Comparison of ENCODE assay signal across 20 cellular contexts in genomic region chrX:14941301-14941700, GRCh38.
DNase-seq lines count a peak whose midpoint lies in the region; ATAC-seq, FAIRE-seq and TF ChIP-seq lines count a peak whose summit lies in the region.
"Had no signal": no experiment of that assay in that cellular context is flagged by ENCODE, and none has a peak within 500 bp of the region (broad histone marks: within the 10 kb centered on the region; RNA-seq: fewer than 3 reads in every experiment).

No MANE protein-coding gene starts in this region.

- TF ChIP-seq POLR2A in GM12892 (IDR thresholded peaks at IDR 0.05; ENCODE audit: low read depth, low read length) = no peak

- no peak overlapping the region for H2BK15ac ChIP-seq in neuronal stem cell (ENCODE audit: low read length)

- no peak overlapping the region for H2AK5ac ChIP-seq in neuronal stem cell (ENCODE audit: low read depth, low read length)

- no peaks in the 10 kb centered on the region for H3F3A ChIP-seq in neural progenitor cell (ENCODE audit: low read depth)

- H3K18ac ChIP-seq in neuronal stem cell (ENCODE audit: low read length) = no peak overlapping the region

- H3K23ac ChIP-seq in neuronal stem cell (ENCODE audit: low read depth, low read length, poor library complexity) = no peak overlapping the region

- no peak for FAIRE-seq in GM12892 (lab: Jason Lieb, UNC)
- FAIRE-seq: GM12878, GM18507, H54 had no signal

- H3K9ac ChIP-seq in neuronal stem cell (ENCODE audit: low read depth, low read length, poor library complexity) (no peak overlapping the region), neural progenitor cell (no peak overlapping the region)

- H3K4me1 Mint-ChIP-seq in neural progenitor cell = peaks cover 2% of the 10 kb centered on the region
- H3K4me1 Mint-ChIP-seq: CD4-positive, alpha-beta memory T cell had no signal

- no peak overlapping the region for H4K8ac ChIP-seq in neuronal stem cell (ENCODE audit: low read depth, low read length)

- no peak overlapping the region for H2BK120ac ChIP-seq in neuronal stem cell (ENCODE audit: low read depth, low read length)

- WGBS in neuronal stem cell (ENCODE audit: extremely low coverage in 2 of 2, insufficient read length in 2 of 2, insufficient replicate concordance in 1 of 2), 2 donors = no CpG with 5 or more reads among the region's 3 CpGs

- H3K79me2 ChIP-seq in neural progenitor cell (ENCODE audit: low read depth) = no peaks in the 10 kb centered on the region

- peaks cover 5% of the 10 kb centered on the region for H3K9me3 Mint-ChIP-seq in neural progenitor cell
- H3K9me3 Mint-ChIP-seq: CD4-positive, alpha-beta memory T cell; HFFc6 had no signal

- no peaks in the 10 kb centered on the region for H3K4me1 ChIP-seq in neuronal stem cell (ENCODE audit: control insufficient read depth in 2 of 2, insufficient read depth in 1 of 2, low read depth in 1 of 2, low read length in 2 of 2)
- no peaks in the 10 kb centered on the region for H3K4me1 ChIP-seq in neural progenitor cell
- H3K4me1 ChIP-seq: Caco-2, HAP-1 had no signal

- H3K79me1 ChIP-seq in neuronal stem cell (ENCODE audit: low read depth, low read length) = no peaks in the 10 kb centered on the region

- no peaks in the 10 kb centered on the region for H4K20me1 ChIP-seq in neural progenitor cell (ENCODE audit: low read depth)

- ATAC-seq in HG03175 (IDR thresholded peaks at IDR 0.05; ENCODE audit: unreplicated experiment) = no peak
- ATAC-seq: GM12878 had no signal

- DNase-seq in RPMI7951 (ENCODE audit: low read depth) (peak; percentile 39), dermis blood vessel endothelial cell (peak; percentile 30), neuronal stem cell (ENCODE audit: low spot score) (no peak), neural progenitor cell (ENCODE audit: low spot score) (no peak), GM12892 (ENCODE audit: insufficient read length) (no peak), DMS53 (lab: John Stamatoyannopoulos, UW) (no peak)
- DNase-seq: C1 segment of cervical spinal cord; Caco-2; CD4-positive, alpha-beta memory T cell; DMS153; DMS79; EL; GDM1; GOT3; HFFc6 had no signal

- H3K4me3 ChIP-seq in neuronal stem cell (ENCODE audit: low read length in 2 of 2) (no peak overlapping the region), neural progenitor cell (no peak overlapping the region)
- H3K4me3 ChIP-seq: GM12878, HAP-1 had no signal

- no peak overlapping the region for H3K14ac ChIP-seq in neuronal stem cell (ENCODE audit: low read length)

- no peak for TF ChIP-seq CTCF in neural progenitor cell (IDR thresholded peaks at IDR 0.05)

- no peak overlapping the region for H2BK5ac ChIP-seq in neuronal stem cell (ENCODE audit: low read length)

- H3K4ac ChIP-seq in neuronal stem cell (ENCODE audit: low read length) = no peak overlapping the region

- peak overlapping the region; percentile 26 for H2AFZ ChIP-seq in neuronal stem cell (ENCODE audit: low read length)
- H2AFZ ChIP-seq in neural progenitor cell (replicated peaks) = no peak overlapping the region

- H3K36me3 ChIP-seq in neuronal stem cell (replicated peaks in 1 of 2; ENCODE audit: control insufficient read depth in 2 of 2, insufficient read depth in 2 of 2, low read length in 2 of 2) = no peaks in the 10 kb centered on the region
- no peaks in the 10 kb centered on the region for H3K36me3 ChIP-seq in neural progenitor cell
- H3K36me3 ChIP-seq: HAP-1 had no signal

- no peak overlapping the region for H3K27ac Mint-ChIP-seq in neural progenitor cell
- H3K27ac Mint-ChIP-seq: CD4-positive, alpha-beta memory T cell; HFFc6 had no signal

- no peaks in the 10 kb centered on the region for H3K36me3 Mint-ChIP-seq in neural progenitor cell
- H3K36me3 Mint-ChIP-seq: CD4-positive, alpha-beta memory T cell had no signal

- H4K91ac ChIP-seq in neuronal stem cell (ENCODE audit: low read depth, low read length, poor library complexity) = no peak overlapping the region

- H3K4me2 ChIP-seq in neuronal stem cell (ENCODE audit: insufficient read depth, low read length, poor library complexity, severe bottlenecking) (no peak overlapping the region), neural progenitor cell (no peak overlapping the region)

- no peak overlapping the region for H2BK12ac ChIP-seq in neuronal stem cell (ENCODE audit: low read length)

- H3K27me3 ChIP-seq in neuronal stem cell (ENCODE audit: control insufficient read depth in 3 of 3, insufficient read depth in 3 of 3, low read depth in 1 of 3, low read length in 3 of 3) = no peaks in the 10 kb centered on the region
- H3K27me3 ChIP-seq in neural progenitor cell = no peaks in the 10 kb centered on the region

- H3K4me3 Mint-ChIP-seq in neural progenitor cell = no peak overlapping the region
- H3K4me3 Mint-ChIP-seq: CD4-positive, alpha-beta memory T cell; HFFc6 had no signal

- H3K27me3 Mint-ChIP-seq in neural progenitor cell (ENCODE audit: insufficient read depth, low read depth) = peaks cover 2% of the 10 kb centered on the region

- no peak overlapping the region for H3K27ac ChIP-seq in neuronal stem cell (replicated peaks; ENCODE audit: low read length)
- no peak overlapping the region for H3K27ac ChIP-seq in neural progenitor cell

- H3K9me3 ChIP-seq in neuronal stem cell (replicated peaks in 1 of 2; ENCODE audit: control insufficient read depth in 2 of 2, insufficient read depth in 1 of 2, low read depth in 1 of 2, low read length in 2 of 2) = no peaks in the 10 kb centered on the region
- no peaks in the 10 kb centered on the region for H3K9me3 ChIP-seq in neural progenitor cell (ENCODE audit: low read depth)
- H3K9me3 ChIP-seq: Caco-2, HAP-1 had no signal

Comparison
In these comparisons a context has a peak if more than half of its experiments do, and no peak if none do; other contexts are left out.
1. DNase-seq: peak in RPMI7951 (single experiment) and dermis blood vessel endothelial cell (single experiment); none in neuronal stem cell (single experiment), neural progenitor cell (single experiment), GM12892 (single experiment) and DMS53 (single experiment).